Comparison of ENCODE assay signal across 21 cellular contexts in genomic region chr5:17907094-17907493, GRCh38.
DNase-seq lines count a peak whose midpoint lies in the region; ATAC-seq, FAIRE-seq and TF ChIP-seq lines count a peak whose summit lies in the region.
"Had no signal": no experiment of that assay in that cellular context is flagged by ENCODE, and none has a peak within 500 bp of the region (broad histone marks: within the 10 kb centered on the region; RNA-seq: fewer than 3 reads in every experiment).

No MANE protein-coding gene starts in this region.

- H3K27ac ChIP-seq in GM12878 (ENCODE audit: control insufficient read depth, insufficient read depth): no peak overlapping the region
- H3K27ac ChIP-seq: body of pancreas, HL-60, KMS-11, left lung, psoas muscle had no signal

- H3K9ac ChIP-seq in GM12878 (ENCODE audit: control insufficient read depth, insufficient read depth, low read length): no peak overlapping the region
- H3K9ac ChIP-seq: KMS-11 had no signal

- H4K20me1 ChIP-seq in GM12878 (ENCODE audit: control insufficient read depth, insufficient read depth): no peaks in the 10 kb centered on the region

- H3K4me2 ChIP-seq in GM12878 (ENCODE audit: control insufficient read depth, insufficient read depth): no peak overlapping the region
- H3K4me2 ChIP-seq: KMS-11 had no signal

- POLR2A ChIA-PET in GM12878 (lab: Charles Lee): no interaction called here

- TF ChIP-seq RAD21 in GM12878 (IDR thresholded peaks at IDR 0.05; ENCODE audit: insufficient read depth, low read depth, low read length): no peak

- BruUV-seq in GM12878 (replicated peaks; lab: Mats Ljungman, UMichigan): no TSS peak

- TF ChIP-seq POLR2A in GM12878 (IDR thresholded peaks at IDR 0.05; ENCODE audit: low read depth, low read length): no peak

- peak; percentile 76; a peak in 2 of 4 replicates for TF ChIP-seq EP300 in GM12878 (IDR thresholded peaks at IDR 0.05; ENCODE audit: borderline replicate concordance in 1 of 2, control insufficient read depth in 1 of 2, low read depth in 2 of 2, low read length in 2 of 2)

- no peaks in the 10 kb centered on the region for H3K4me1 ChIP-seq in GM12878 (ENCODE audit: control insufficient read depth, insufficient read depth, low read length)
- H3K4me1 ChIP-seq: body of pancreas, psoas muscle had no signal

- DNase-seq in GM12878 (ENCODE audit: low read depth, low spot score) (no peak), NK-92 (lab: John Stamatoyannopoulos, UW; ENCODE audit: unreplicated experiment) (no peak), GM19238 (ENCODE audit: insufficient read length, low spot score) (no peak), SW 1271 (lab: John Stamatoyannopoulos, UW) (no peak), OCI-M2 (lab: John Stamatoyannopoulos, UW; ENCODE audit: unreplicated experiment) (no peak)
- DNase-seq: activated naive CD4-positive, alpha-beta T cell treated with anti-CD3 and anti-CD28 coated beads, Interleukin-2, amount 10 ng/mL, durations not matched to agents 7 days and 5 days; body of pancreas; DMS153; HCEC 1CT; left lung; NCI-H187; NCI-H446 treated with DMSO at 0.1 percent for 48 hours; PC-3; psoas muscle; stimulated activated CD4-positive, alpha-beta T cell treated with anti-CD3 and anti-CD28 coated beads, Interleukin-12 subunit alpha, Interleukin-12 subunit beta, amount 100 ng/mL, for 4 hours; substantia nigra had no signal

- H3K79me2 ChIP-seq in GM12878 (ENCODE audit: control insufficient read depth, insufficient read depth, low read length): no peaks in the 10 kb centered on the region

- SMC1A ChIA-PET in GM12878 (lab: Charles Lee; ENCODE audit: uncharacterized antibody, unreplicated experiment): interaction anchor here (1.0 kb wide), 1 partner anchor 565 kb away, joined by 3 read pairs; no protein-coding TSS in a partner anchor

- H3K36me3 ChIP-seq in GM12878 (ENCODE audit: control insufficient read depth in 2 of 2, insufficient read depth in 2 of 2, low read length in 1 of 2): no peaks in the 10 kb centered on the region
- H3K36me3 ChIP-seq: left lung had no signal

- intact Hi-C loops in GM12878 (cut with micrococcal nuclease; ENCODE audit: unreplicated experiment): no loop called here

- H3K9me3 ChIP-seq in GM12878 (replicated peaks; ENCODE audit: control insufficient read depth, insufficient read depth, low read length): no peaks in the 10 kb centered on the region
- H3K9me3 ChIP-seq: body of pancreas, psoas muscle had no signal

- no peaks in the 10 kb centered on the region for H3K27me3 ChIP-seq in GM12878 (replicated peaks in 1 of 2; ENCODE audit: control insufficient read depth in 2 of 2, insufficient read depth in 2 of 2, low read length in 1 of 2)
- H3K27me3 ChIP-seq: body of pancreas, left lung had no signal

- no peak for TF ChIP-seq CTCF in GM12878 (IDR thresholded peaks at IDR 0.05 in 2 of 3, conservative IDR thresholded peaks at IDR 0.05 in 1 of 3; ENCODE audit: control insufficient read depth in 2 of 3, extremely low read depth in 1 of 3, insufficient read depth in 1 of 3, low read depth in 3 of 3, low read length in 3 of 3)

- in situ Hi-C loops in GM12878 (cut with MboI): no loop called here

- 0% methylated on average over 2 of the region's 2 CpGs for WGBS in GM12878 (ENCODE audit: insufficient coverage, insufficient replicate concordance, low lambda C conversion rate, missing lambda C conversion rate)

- no peak overlapping the region for H2AFZ ChIP-seq in GM12878 (ENCODE audit: control insufficient read depth, low read depth, low read length)

- no peak overlapping the region for H3K4me3 ChIP-seq in GM12878
- H3K4me3 ChIP-seq: body of pancreas, left lung, psoas muscle had no signal

- ATAC-seq in GM18861 (IDR thresholded peaks at IDR 0.05; ENCODE audit: unreplicated experiment) (peak; percentile 56), GM21619 (IDR thresholded peaks at IDR 0.05; ENCODE audit: unreplicated experiment) (peak; percentile 62), HG03108 (IDR thresholded peaks at IDR 0.05; ENCODE audit: unreplicated experiment) (peak; percentile 80), GM12878 (peak; percentile 78)
- ATAC-seq: body of pancreas, left lung, PC-3, psoas muscle had no signal

- RAD21 ChIA-PET in GM12878 (lab: Charles Lee; ENCODE audit: unreplicated experiment): no interaction called here

- FAIRE-seq in GM12878 (lab: Jason Lieb, UNC): no peak

- CTCF ChIA-PET in GM12878 (lab: Yijun Ruan, JAX): no interaction called here

TF ChIP-seq in GM12878, 131 proteins besides CTCF, POLR2A, EP300 and RAD21 (continues in another document):
- TF ChIP-seq KDM1A (IDR thresholded peaks at IDR 0.05; ENCODE audit: borderline replicate concordance) (no peak), SUZ12 (IDR thresholded peaks at IDR 0.05; ENCODE audit: unreplicated experiment) (no peak), PAX5 (IDR thresholded peaks at IDR 0.05; ENCODE audit: borderline replicate concordance, low read depth, low read length) (peak; percentile 95), CBX3 (IDR thresholded peaks at IDR 0.05; ENCODE audit: borderline replicate concordance, low read depth) (no peak), BRCA1 (IDR thresholded peaks at IDR 0.05; ENCODE audit: low read depth, low read length) (no peak), EED (IDR thresholded peaks at IDR 0.05; ENCODE audit: low read depth) (no peak), JUNB (IDR thresholded peaks at IDR 0.05) (peak; percentile 40; the same call in 1 of the 2 replicates), RUNX3 (IDR thresholded peaks at IDR 0.05; ENCODE audit: low read length) (peak; percentile 30; the same call in 1 of the 2 replicates), HDGF (IDR thresholded peaks at IDR 0.05) (no peak), NR2C2 (IDR thresholded peaks at IDR 0.05; ENCODE audit: borderline replicate concordance, control insufficient read depth, insufficient read length, low read depth) (no peak), IRF4 (IDR thresholded peaks at IDR 0.05; ENCODE audit: low read depth, low read length) (0 out of 2 replicates have a peak, but pooled peaks have one; percentile 38), IKZF2 (IDR thresholded peaks at IDR 0.05) (peak in 1 of 2 experiments; percentile 40; a peak in 1 of 4 replicates), TCF7 (IDR thresholded peaks at IDR 0.05; ENCODE audit: borderline replicate concordance) (peak; percentile 94), ZNF217 (IDR thresholded peaks at IDR 0.05) (no peak), DPF2 (IDR thresholded peaks at IDR 0.05) (peak; percentile 60; the same call in 1 of the 2 replicates), BHLHE40 (IDR thresholded peaks at IDR 0.05; ENCODE audit: borderline replicate concordance in 1 of 2, low read depth in 2 of 2, low read length in 1 of 2) (0 out of 4 replicates have a peak, but pooled peaks have one; percentile 11 to 35), PBX3 (IDR thresholded peaks at IDR 0.05; ENCODE audit: insufficient replicate concordance, low read depth, low read length) (no peak), MEF2B (IDR thresholded peaks at IDR 0.05; ENCODE audit: partially characterized antibody, poor library complexity, severe bottlenecking) (peak; percentile 88), RFX5 (IDR thresholded peaks at IDR 0.05; ENCODE audit: low read depth, low read length) (no peak), SIX5 (IDR thresholded peaks at IDR 0.05; ENCODE audit: low read depth, low read length, severe bottlenecking) (no peak), ETV6 (conservative IDR thresholded peaks at IDR 0.05 in 1 of 2, IDR thresholded peaks at IDR 0.05 in 1 of 2; ENCODE audit: borderline replicate concordance in 1 of 2, low read depth in 1 of 2) (peak in 1 of 2 experiments; percentile 73; a peak in 2 of 4 replicates), ATF7 (IDR thresholded peaks at IDR 0.05; ENCODE audit: low read depth) (no peak), BCLAF1 (IDR thresholded peaks at IDR 0.05) (no peak), YBX1 (IDR thresholded peaks at IDR 0.05) (no peak), SP1 (IDR thresholded peaks at IDR 0.05; ENCODE audit: low read depth, low read length) (no peak), ZNF24 (IDR thresholded peaks at IDR 0.05) (no peak)
- TF ChIP-seq, protein P1, sequence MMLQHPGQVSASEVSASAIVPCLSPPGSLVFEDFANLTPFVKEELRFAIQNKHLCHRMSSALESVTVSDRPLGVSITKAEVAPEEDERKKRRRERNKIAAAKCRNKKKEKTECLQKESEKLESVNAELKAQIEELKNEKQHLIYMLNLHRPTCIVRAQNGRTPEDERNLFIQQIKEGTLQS (IDR thresholded peaks at IDR 0.05; ENCODE audit: borderline replicate concordance, extremely low read depth, low read depth, low read length): no peak
